ENCODE assay signal across 9 cellular contexts in the genomic region with DNA sequence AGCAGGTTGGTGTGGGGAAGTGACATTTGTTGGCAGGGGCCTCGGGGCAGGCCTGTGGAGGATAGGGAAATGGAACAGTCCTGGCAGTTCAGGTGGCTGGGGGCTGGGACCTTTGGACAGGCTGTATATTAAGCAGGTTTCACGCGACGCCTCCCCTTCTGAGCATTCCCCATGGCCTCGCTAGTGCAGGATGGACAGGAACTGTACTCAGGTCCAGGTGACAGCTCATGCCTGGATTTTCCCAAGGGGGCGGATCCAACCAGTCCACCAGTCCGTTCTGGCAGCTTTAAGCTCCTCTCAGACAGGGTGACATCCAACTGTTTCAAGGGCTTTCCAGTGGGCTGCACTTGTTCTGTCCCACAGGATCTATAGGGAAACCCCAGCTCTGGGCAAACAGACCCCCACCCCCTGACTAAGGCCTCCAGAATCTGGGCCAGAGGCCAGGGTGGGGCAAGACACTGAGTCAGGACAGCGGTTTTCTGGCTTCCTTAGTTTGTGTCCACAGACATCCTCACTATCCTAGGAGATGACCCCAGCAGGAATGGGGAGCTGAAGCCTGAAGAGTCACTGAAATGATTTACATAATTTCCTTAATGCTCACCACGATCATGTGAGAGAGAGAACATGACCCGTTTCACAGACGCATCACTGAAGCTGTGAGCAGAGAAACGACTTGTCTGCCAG. TPM values are rescaled to one million over a fixed set of nuclear protein-coding genes. Genes with fewer than 3 reads are reported as not detected.
A peak's percentile ranks its signal among the peaks of the same experiment; 100 is the strongest.
DNase-seq lines count a peak whose midpoint lies in the region; ATAC-seq, FAIRE-seq and TF ChIP-seq lines count a peak whose summit lies in the region.
"Had no signal": no experiment of that assay in that cellular context is flagged by ENCODE, and none has a peak within 500 bp of the region (broad histone marks: within the 10 kb centered on the region; RNA-seq: fewer than 3 reads in every experiment).

No MANE protein-coding gene starts in this region.

- H2AFZ ChIP-seq in endothelial cell of umbilical vein (ENCODE audit: low read depth, low read length): no peak overlapping the region

- H3K27me3 ChIP-seq in Panc1 (ENCODE audit: control insufficient read depth, insufficient read depth, low read length): no peaks in the 10 kb centered on the region; the same call in 1 of the 2 replicates
- H3K27me3 ChIP-seq in endothelial cell of umbilical vein (ENCODE audit: control insufficient read depth in 2 of 2, insufficient read depth in 2 of 2, low read length in 2 of 2): no peaks in the 10 kb centered on the region

- ATAC-seq in Panc1: peak; percentile 64

- DNase-seq in GM03348 (ENCODE audit: low spot score) (peak; percentile 91), Panc1 (ENCODE audit: low read depth, low spot score) (peak; percentile 72), endothelial cell of umbilical vein (ENCODE audit: low read depth, low spot score) (peak; percentile 60), pulmonary artery endothelial cell (ENCODE audit: low read depth, low spot score) (peak; percentile 20), DMS 273 (lab: John Stamatoyannopoulos, UW; ENCODE audit: unreplicated experiment) (no peak), AML-193 (lab: John Stamatoyannopoulos, UW) (no peak), ecto neural progenitor cell (ENCODE audit: low spot score) (no peak)
- DNase-seq: activated CD4-positive, CD25-positive, alpha-beta regulatory T cell had no signal

- dilution Hi-C loops in endothelial cell of umbilical vein (cut with MboI; ENCODE audit: extremely low pct_ligation_motif_present, low sequenced_read_pairs): no loop called here

- intact Hi-C loops in Panc1 (cut with micrococcal nuclease; ENCODE audit: unreplicated experiment): no loop called here
- intact Hi-C loops in endothelial cell of umbilical vein (cut with micrococcal nuclease): no loop called here

- H3K79me2 ChIP-seq in endothelial cell of umbilical vein (ENCODE audit: control insufficient read depth, insufficient read depth, low read length): no peaks in the 10 kb centered on the region

- POLR2A ChIA-PET in Panc1 (lab: Charles Lee) (no interaction called here), endothelial cell of umbilical vein (lab: Charles Lee) (interaction anchor here (1.3 kb wide), 1 partner anchor 8 kb away, joined by 5 read pairs; no protein-coding TSS in a partner anchor)

- H3K9me1 ChIP-seq in endothelial cell of umbilical vein (replicated peaks; ENCODE audit: control insufficient read depth, extremely low read depth, insufficient read depth, low read length): no peaks in the 10 kb centered on the region

- TF ChIP-seq CTCF in Panc1 (IDR thresholded peaks at IDR 0.05) (no peak), endothelial cell of umbilical vein (IDR thresholded peaks at IDR 0.05; ENCODE audit: extremely low read depth in 1 of 2, insufficient read depth in 1 of 2, low read depth in 1 of 2, low read length in 2 of 2) (no peak)

- H3K9ac ChIP-seq in endothelial cell of umbilical vein (replicated peaks; ENCODE audit: extremely low read depth, insufficient read depth, low read length): no peak overlapping the region

- TF ChIP-seq POLR2A in endothelial cell of umbilical vein (IDR thresholded peaks at IDR 0.05; ENCODE audit: low read depth, low read length): no peak

- H3K36me3 ChIP-seq in Panc1 (ENCODE audit: control insufficient read depth, insufficient read depth, low read length): no peaks in the 10 kb centered on the region
- no peaks in the 10 kb centered on the region for H3K36me3 ChIP-seq in endothelial cell of umbilical vein (ENCODE audit: control insufficient read depth in 2 of 2, extremely low read depth in 1 of 2, insufficient read depth in 2 of 2, low read length in 2 of 2)

- H3K27ac ChIP-seq in Panc1 (ENCODE audit: low read length): no peak overlapping the region
- H3K27ac ChIP-seq in endothelial cell of umbilical vein (ENCODE audit: insufficient read depth, low read depth, low read length): no peak overlapping the region

- BruUV-seq in Panc1 (replicated peaks; lab: Mats Ljungman, UMichigan) (no TSS peak), endothelial cell of umbilical vein (replicated peaks; lab: Mats Ljungman, UMichigan) (no TSS peak)

- no peak overlapping the region for H3K4me2 ChIP-seq in endothelial cell of umbilical vein (ENCODE audit: insufficient read depth, low read length)

- no peak overlapping the region for H3K4me3 ChIP-seq in Panc1 (ENCODE audit: low read depth in 2 of 2, low read length in 2 of 2)
- no peak overlapping the region for H3K4me3 ChIP-seq in endothelial cell of umbilical vein (replicated peaks in 1 of 3; ENCODE audit: insufficient read depth in 1 of 3, low read depth in 1 of 3, low read length in 3 of 3)

- H3K9me3 ChIP-seq in Panc1 (ENCODE audit: control insufficient read depth, insufficient read depth, low read depth, low read length) (no peaks in the 10 kb centered on the region), endothelial cell of umbilical vein (replicated peaks; ENCODE audit: control insufficient read depth, insufficient read depth, low read length) (no peaks in the 10 kb centered on the region)

- H3K4me1 ChIP-seq in Panc1 (ENCODE audit: control insufficient read depth, insufficient read depth, low read length) (no peaks in the 10 kb centered on the region), endothelial cell of umbilical vein (ENCODE audit: control insufficient read depth, extremely low read depth, insufficient read depth, low read length) (peaks cover 21% of the 10 kb centered on the region)

- FAIRE-seq in endothelial cell of umbilical vein (lab: Jason Lieb, UNC): peak; percentile 65
- FAIRE-seq: endometrium had no signal

- no peaks in the 10 kb centered on the region for H4K20me1 ChIP-seq in endothelial cell of umbilical vein (replicated peaks; ENCODE audit: control insufficient read depth, extremely low read depth, insufficient read depth, low read length)

- CTCF ChIA-PET in Panc1 (lab: Charles Lee): no interaction called here
- CTCF ChIA-PET in endothelial cell of umbilical vein (lab: Charles Lee): interaction anchor here (1.1 to 2.2 kb wide), 3 partner anchors 8 to 29 kb away, joined by 3 to 7 read pairs (median 6); no protein-coding TSS in a partner anchor

- in situ Hi-C loops in Panc1 (cut with HindIII; ENCODE audit: low pct_unique_long_range_greater_than_20kb, low sequenced_read_pairs): no loop called here

TF ChIP-seq in endothelial cell of umbilical vein, 7 proteins besides CTCF, POLR2A, EP300 and RAD21:
- TF ChIP-seq FOS (IDR thresholded peaks at IDR 0.05; ENCODE audit: borderline replicate concordance, insufficient read depth, low read length) (peak; percentile 67), JUN (IDR thresholded peaks at IDR 0.05; ENCODE audit: borderline replicate concordance, insufficient read depth, insufficient read length, low read depth) (no peak)

RNA-seq across cellular contexts. Expression of gene CSF2, which starts 20.9 kb away (rescaled TPM):
- total RNA-seq in Panc1 (2021; ENCODE audit: unreplicated experiment): not detected
- not detected for polyA plus RNA-seq in Panc1 (2012; ENCODE audit: insufficient read length)
- total RNA-seq in endothelial cell of umbilical vein: not detected in 2 replicates
- not detected in 2 replicates for polyA plus RNA-seq in endothelial cell of umbilical vein
- 0.08 TPM in 1 of 2 replicates, not detected in the other for polyA plus RNA-seq in endothelial cell of umbilical vein (2011; cell fraction: cytosol; rRNA removed)
- polyA plus RNA-seq in endothelial cell of umbilical vein (2011; cell fraction: nucleus; rRNA removed): not detected in 2 replicates
- 0.48 TPM in 1 of 2 replicates, not detected in the other for polyA plus RNA-seq in endothelial cell of umbilical vein (2012)
- not detected in 2 replicates for polyA minus RNA-seq in endothelial cell of umbilical vein
- polyA minus RNA-seq in endothelial cell of umbilical vein (2011; cell fraction: cytosol; rRNA and poly(A)+ RNA removed): not detected
- not detected in 2 replicates for polyA minus RNA-seq in endothelial cell of umbilical vein (2011; cell fraction: nucleus; rRNA and poly(A)+ RNA removed)
- total RNA-seq in pulmonary artery endothelial cell: 0.11 TPM in 1 of 2 replicates, not detected in the other

RNA-seq across cellular contexts. Expression of gene IL3, which starts 34.1 kb away (rescaled TPM):
- total RNA-seq in Panc1 (2021; ENCODE audit: unreplicated experiment) (not detected), endothelial cell of umbilical vein (not detected in 2 replicates), pulmonary artery endothelial cell (not detected in 2 replicates)
- not detected for polyA plus RNA-seq in Panc1 (2012; ENCODE audit: insufficient read length)
- not detected in 2 replicates for polyA plus RNA-seq in endothelial cell of umbilical vein
- polyA plus RNA-seq in endothelial cell of umbilical vein (2011; cell fraction: cytosol; rRNA removed): not detected in 2 replicates
- polyA plus RNA-seq in endothelial cell of umbilical vein (2011; cell fraction: nucleus; rRNA removed): not detected in 2 replicates
- not detected in 2 replicates for polyA plus RNA-seq in endothelial cell of umbilical vein (2012)
- polyA minus RNA-seq in endothelial cell of umbilical vein: not detected in 2 replicates
- not detected for polyA minus RNA-seq in endothelial cell of umbilical vein (2011; cell fraction: cytosol; rRNA and poly(A)+ RNA removed)
- not detected in 2 replicates for polyA minus RNA-seq in endothelial cell of umbilical vein (2011; cell fraction: nucleus; rRNA and poly(A)+ RNA removed)

Comparison
In these comparisons a context has a peak if more than half of its experiments do, and no peak if none do; other contexts are left out.
1. DNase-seq: peak in GM03348 (single experiment), Panc1 (single experiment), endothelial cell of umbilical vein (single experiment) and pulmonary artery endothelial cell (single experiment); none in DMS 273 (single experiment), AML-193 (0 of 2) and ecto neural progenitor cell (single experiment).